1 cellular context compared by ENCODE assay signal in genomic region chr17:65078441-65079160, GRCh38.
TF ChIP-seq lines count a peak whose summit lies in the region.

No MANE protein-coding gene starts in this region.

TF ChIP-seq in H1, 55 proteins besides CTCF, POLR2A, EP300 and RAD21:
- TF ChIP-seq SP2 (IDR thresholded peaks at IDR 0.05; ENCODE audit: low read length): no peak
- no peak for TF ChIP-seq BCL11A (IDR thresholded peaks at IDR 0.05; ENCODE audit: low read depth in 2 of 2, low read length in 2 of 2)
- no peak for TF ChIP-seq SIN3A (conservative IDR thresholded peaks at IDR 0.05 in 1 of 2, IDR thresholded peaks at IDR 0.05 in 1 of 2; ENCODE audit: low read depth in 1 of 2, low read length in 2 of 2)
- no peak for TF ChIP-seq BACH1 (IDR thresholded peaks at IDR 0.05; ENCODE audit: low read length)
- no peak for TF ChIP-seq MAFK (IDR thresholded peaks at IDR 0.05; ENCODE audit: low read depth, low read length)
